In the genomic region with DNA sequence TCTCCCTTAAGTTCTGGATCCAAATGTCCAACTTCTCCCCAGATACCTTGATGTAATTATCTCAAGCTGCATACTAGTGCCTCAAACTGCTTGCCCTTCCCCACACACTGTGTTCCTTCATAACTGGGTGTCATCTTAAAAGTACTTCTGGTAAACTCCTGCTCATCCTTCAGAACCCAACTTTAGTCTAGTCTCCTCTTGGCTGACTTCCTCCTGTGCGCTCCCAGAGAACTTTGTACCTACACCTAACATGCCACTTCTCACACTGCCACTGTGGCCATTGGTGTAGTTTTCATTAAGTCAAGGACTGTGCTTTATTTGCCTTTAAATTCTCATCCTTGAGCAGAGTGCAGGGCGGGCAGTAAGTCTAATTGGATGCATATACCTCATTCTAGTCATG, we compare ENCODE assay signal across 26 cellular contexts.
"Had no signal": no experiment of that assay in that cellular context is flagged by ENCODE, and none has a peak within 500 bp of the region (broad histone marks: within the 10 kb centered on the region; RNA-seq: fewer than 3 reads in every experiment).

No MANE protein-coding gene starts in this region.

- H3K27me3 ChIP-seq: colonic mucosa, gastrocnemius medialis, heart left ventricle, hepatocyte, left lung had no signal

- H3K4me1 ChIP-seq: colonic mucosa, gastrocnemius medialis, heart left ventricle, left lung, lower lobe of right lung had no signal

- H3K4me3 ChIP-seq: colonic mucosa, esophagus squamous epithelium, gastrocnemius medialis, heart left ventricle, hepatocyte, left lung, lower lobe of right lung, mucosa of descending colon had no signal

- H2AFZ ChIP-seq: hepatocyte had no signal

- H3K79me2 ChIP-seq: hepatocyte had no signal

- H3K4me2 ChIP-seq: hepatocyte had no signal

- H3K9me3 ChIP-seq: colonic mucosa, gastrocnemius medialis, heart left ventricle, left lung, lower lobe of right lung, mucosa of descending colon had no signal

- H3K27ac ChIP-seq: colonic mucosa, epithelial cell of prostate, esophagus squamous epithelium, gastrocnemius medialis, heart left ventricle, hepatocyte, left lung, lower lobe of right lung had no signal

- ATAC-seq: effector memory CD8-positive, alpha-beta T cell; esophagus mucosa; gastrocnemius medialis; heart left ventricle; left colon; left lung; left ventricle myocardium superior; lower lobe of right lung; mucosa of descending colon had no signal

- H3K36me3 ChIP-seq: colonic mucosa, esophagus squamous epithelium, gastrocnemius medialis, heart left ventricle, left lung, lower lobe of right lung had no signal

- DNase-seq: colonic mucosa; cortex of kidney; effector CD8-positive, alpha-beta T cell; effector memory CD8-positive, alpha-beta T cell; endodermal cell; erythroblast; esophagus squamous epithelium; foreskin fibroblast; foreskin melanocyte; gastrocnemius medialis; heart left ventricle; hypothalamus; immature natural killer cell; islet precursor cell; kidney; kidney glomerular epithelial cell; left colon; left lung; left ventricle myocardium superior; lower lobe of right lung; mesenchymal stem cell; mucosa of descending colon; naive B cell had no signal
